11 cellular contexts compared by ENCODE assay signal in genomic region chr19:28154077-28154476, GRCh38.
"Had no signal": no experiment of that assay in that cellular context is flagged by ENCODE, and none has a peak within 500 bp of the region (broad histone marks: within the 10 kb centered on the region; RNA-seq: fewer than 3 reads in every experiment).

No MANE protein-coding gene starts in this region.

- H3K4me2 ChIP-seq: GM23338 had no signal

- H3K4me3 Mint-ChIP-seq: GM23338, H9, HFFc6 had no signal

- H3K27ac Mint-ChIP-seq: GM23338, H9, HFFc6 had no signal

- DNase-seq: GM23248, GOT3, H7, H9, HCEC 1CT, HFFc6 had no signal

- FAIRE-seq: H1, H54 had no signal

- H3K36me3 ChIP-seq: HAP-1 had no signal

- ATAC-seq: GM23338, HCT116 had no signal

- H3K9ac ChIP-seq: GM23248 had no signal

- H3K9me3 ChIP-seq: HAP-1 had no signal

- H2AFZ ChIP-seq: GM23248, GM23338 had no signal

- H3K27ac ChIP-seq: GM23248 had no signal

- H3K4me1 ChIP-seq: HAP-1 had no signal

- H3K4me3 ChIP-seq: GM23248, GM23338, HAP-1 had no signal

- H3K9me3 Mint-ChIP-seq: GM23338 had no signal
